Comparison of ENCODE assay signal across 23 cellular contexts in the genomic region with DNA sequence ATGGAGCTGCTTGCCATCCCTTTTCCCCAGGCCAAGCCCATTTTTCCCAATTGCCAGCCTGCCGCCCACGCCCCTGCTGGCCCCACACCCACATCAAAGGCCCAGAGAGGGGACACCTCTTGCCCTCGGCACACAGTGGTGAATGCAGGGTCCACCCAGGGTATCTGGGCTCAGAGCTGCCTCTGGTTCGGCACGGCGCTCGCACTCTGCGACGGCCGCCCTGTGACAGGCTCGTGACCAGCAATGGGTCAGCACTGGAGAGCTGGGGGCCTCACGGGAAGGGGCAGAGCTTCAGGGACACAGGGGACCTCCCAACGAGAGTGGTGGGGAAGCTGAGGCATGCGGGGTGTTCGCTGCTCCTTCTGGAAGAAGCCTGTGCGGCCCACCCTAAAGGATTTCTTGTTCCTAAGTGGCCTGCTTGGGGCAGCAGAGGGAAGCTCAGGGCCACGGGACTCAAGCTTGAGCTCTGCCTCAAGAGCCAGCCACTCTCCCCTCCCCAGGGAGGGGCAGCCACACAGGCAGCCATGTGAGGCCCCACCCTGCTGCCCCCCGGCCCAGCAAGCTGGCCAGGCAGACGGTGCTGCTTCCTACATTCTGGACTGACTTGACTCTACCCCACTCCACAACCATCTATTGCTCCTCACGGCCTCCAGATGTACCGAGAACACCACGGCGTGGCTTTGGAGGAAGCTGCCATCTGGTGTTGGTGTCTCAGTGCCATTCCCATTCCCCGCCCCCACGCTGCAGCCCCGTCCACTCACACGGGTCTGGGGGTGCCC.
"Had no signal": no experiment of that assay in that cellular context is flagged by ENCODE, and none has a peak within 500 bp of the region (broad histone marks: within the 10 kb centered on the region; RNA-seq: fewer than 3 reads in every experiment).

No MANE protein-coding gene starts in this region.

- H3K9me3 Mint-ChIP-seq: memory B cell; mesothelial cell of epicardium; natural killer cell treated with Interleukin-12 subunit alpha and Interleukin-12 subunit beta and Interleukin-15 and Interleukin-18, amount 100 ng/mL, for 72 hours; neural progenitor cell; stimulated activated effector memory CD8-positive, alpha-beta T cell treated with anti-CD3 and anti-CD28 coated beads, Interleukin-12 subunit alpha, Interleukin-12 subunit beta, amount 100 ng/mL, for 72 hours; type B pancreatic cell had no signal

- H3K79me2 ChIP-seq: parathyroid adenoma had no signal

- H3K27ac ChIP-seq: coronary artery, heart right ventricle, left lung, lower lobe of right lung, neural progenitor cell, parathyroid adenoma, prostate gland, right lobe of liver, suprapubic skin, thyroid gland had no signal

- H3K4me1 Mint-ChIP-seq: memory B cell, mesothelial cell of epicardium had no signal

- H3K27me3 Mint-ChIP-seq: type B pancreatic cell had no signal

- H3K4me3 ChIP-seq: coronary artery, dorsolateral prefrontal cortex, heart right ventricle, left lung, lower lobe of right lung, neural progenitor cell, prostate gland, right lobe of liver, suprapubic skin, thyroid gland had no signal

- H3K27me3 ChIP-seq: dorsolateral prefrontal cortex, neural progenitor cell, right lobe of liver, thyroid gland had no signal

- H3K4me3 Mint-ChIP-seq: memory B cell; mesothelial cell of epicardium; natural killer cell treated with Interleukin-12 subunit alpha and Interleukin-12 subunit beta and Interleukin-15 and Interleukin-18, amount 100 ng/mL, for 72 hours; neural progenitor cell; stimulated activated effector memory CD8-positive, alpha-beta T cell treated with anti-CD3 and anti-CD28 coated beads, Interleukin-12 subunit alpha, Interleukin-12 subunit beta, amount 100 ng/mL, for 72 hours; type B pancreatic cell had no signal

- H3K36me3 ChIP-seq: heart right ventricle, left lung, lower lobe of right lung, neural progenitor cell, prostate gland, right lobe of liver, suprapubic skin, thyroid gland had no signal

- H3K4me2 ChIP-seq: neural progenitor cell had no signal

- H3K27ac Mint-ChIP-seq: memory B cell; mesothelial cell of epicardium; natural killer cell treated with Interleukin-12 subunit alpha and Interleukin-12 subunit beta and Interleukin-15 and Interleukin-18, amount 100 ng/mL, for 72 hours; neural progenitor cell; stimulated activated effector memory CD8-positive, alpha-beta T cell treated with anti-CD3 and anti-CD28 coated beads, Interleukin-12 subunit alpha, Interleukin-12 subunit beta, amount 100 ng/mL, for 72 hours; type B pancreatic cell had no signal

- H3K4me1 ChIP-seq: left lung, lower lobe of right lung, parathyroid adenoma, prostate gland, right lobe of liver had no signal

- DNase-seq: dorsolateral prefrontal cortex; effector CD8-positive, alpha-beta T cell; heart right ventricle; hypothalamus; occipital lobe; retina; stimulated activated CD4-positive, alpha-beta T cell treated with anti-CD3 and anti-CD28 coated beads, Interleukin-4, amount 100 ng/mL, for 1 hour; stimulated activated CD8-positive, alpha-beta memory T cell treated with anti-CD3 and anti-CD28 coated beads, Interleukin-4, amount 100 ng/mL, for 48 hours; stimulated activated naive CD8-positive, alpha-beta T cell treated with anti-CD3 and anti-CD28 coated beads, Interleukin-15, Interleukin-2, amounts not matched to agents 100 U/mL and 50 U/mL, for 24 hours; thyroid gland had no signal

- H3K9me3 ChIP-seq: heart right ventricle, left lung, lower lobe of right lung, prostate gland, right lobe of liver, suprapubic skin, thyroid gland had no signal

- H2AFZ ChIP-seq: neural progenitor cell, parathyroid adenoma had no signal

- H3K36me3 Mint-ChIP-seq: mesothelial cell of epicardium; natural killer cell treated with Interleukin-12 subunit alpha and Interleukin-12 subunit beta and Interleukin-15 and Interleukin-18, amount 100 ng/mL, for 72 hours; neural progenitor cell; stimulated activated effector memory CD8-positive, alpha-beta T cell treated with anti-CD3 and anti-CD28 coated beads, Interleukin-12 subunit alpha, Interleukin-12 subunit beta, amount 100 ng/mL, for 72 hours; type B pancreatic cell had no signal
